11 cellular contexts compared by ENCODE assay signal in genomic region chr6:159170999-159171712, GRCh38. TPM values are rescaled to one million over a fixed set of nuclear protein-coding genes. Genes with fewer than 3 reads are reported as not detected.
A peak's percentile ranks its signal among the peaks of the same experiment; 100 is the strongest.
DNase-seq lines count a peak whose midpoint lies in the region; ATAC-seq and TF ChIP-seq lines count a peak whose summit lies in the region.
"Had no signal": no experiment of that assay in that cellular context is flagged by ENCODE, and none has a peak within 500 bp of the region (broad histone marks: within the 10 kb centered on the region; RNA-seq: fewer than 3 reads in every experiment).

No MANE protein-coding gene starts in this region.

- H4K20me1 ChIP-seq in IMR-90 (ENCODE audit: insufficient read depth, low read length) = no peaks in the 10 kb centered on the region

- no TSS peak for BruUV-seq in IMR-90 (replicated peaks; lab: Mats Ljungman, UMichigan)

- TF ChIP-seq RAD21 in IMR-90 (IDR thresholded peaks at IDR 0.05; ENCODE audit: low read length) = no peak

- intact Hi-C loops in IMR-90 (cut with micrococcal nuclease) (loop anchor here (10.0 kb wide), 1 partner anchor 764 kb away; no protein-coding TSS in a partner anchor), thyroid gland (cut with DNase I) (loop anchor here (10.0 kb wide), 2 partner anchors 134 to 294 kb away; no protein-coding TSS in a partner anchor), posterior cingulate gyrus (cut with DNase I) (loop anchor here (10.0 kb wide), 1 partner anchor 294 kb away; no protein-coding TSS in a partner anchor)

- H2AK5ac ChIP-seq in IMR-90 (ENCODE audit: low read depth, low read length) = no peak overlapping the region

- no peak overlapping the region for H4K8ac ChIP-seq in IMR-90 (ENCODE audit: low read depth in 2 of 2, low read length in 2 of 2)

- H3K9me3 Mint-ChIP-seq in brain = peaks cover 0 to 11% (median 4%) of the 10 kb centered on the region in 5 experiments
- H3K9me3 Mint-ChIP-seq: activated T-cell treated with anti-CD3 and anti-CD28 coated beads, Interleukin-2, amount 50 U/mL, for 72 hours had no signal

- CTCF ChIA-PET in IMR-90 (lab: Yijun Ruan, JAX) = no interaction called here

- H3K27me3 ChIP-seq in IMR-90 (ENCODE audit: control insufficient read depth, insufficient read depth, low read length) = peaks cover 46% of the 10 kb centered on the region
- peaks cover 77% of the 10 kb centered on the region for H3K27me3 ChIP-seq in iPS-15b (ENCODE audit: control insufficient read depth, insufficient read depth, low read length)
- no peaks in the 10 kb centered on the region for H3K27me3 ChIP-seq in thyroid gland

- no peak overlapping the region for H3K27ac ChIP-seq in IMR-90 (ENCODE audit: insufficient read depth, low read length)
- peak overlapping the region; percentile 37 to 83 (median 77) for H3K27ac ChIP-seq in thyroid gland
- H3K27ac ChIP-seq: neutrophil had no signal

- H3K4me2 ChIP-seq in IMR-90 (ENCODE audit: low read depth, low read length) = peak overlapping the region; percentile 67

- no peak overlapping the region for H2AFZ ChIP-seq in IMR-90 (replicated peaks; ENCODE audit: low read length, poor library complexity)

- H2AK9ac ChIP-seq in IMR-90 (replicated peaks; ENCODE audit: low read depth, low read length, poor library complexity) = no peak overlapping the region

- H2BK5ac ChIP-seq in IMR-90 (ENCODE audit: low read depth, low read length, poor library complexity, severe bottlenecking) = no peak overlapping the region

- H3K14ac ChIP-seq in IMR-90 (replicated peaks; ENCODE audit: low read depth, low read length) = no peak overlapping the region

- H3K9ac ChIP-seq in IMR-90 (ENCODE audit: low read depth, low read length) (no peak overlapping the region), iPS-15b (ENCODE audit: low read depth, low read length) (no peak overlapping the region)

- no peaks in the 10 kb centered on the region for H3K36me3 ChIP-seq in IMR-90 (ENCODE audit: control insufficient read depth, insufficient read depth, low read length)
- no peaks in the 10 kb centered on the region for H3K36me3 ChIP-seq in iPS-15b (ENCODE audit: control insufficient read depth, insufficient read depth, low read length)
- no peaks in the 10 kb centered on the region for H3K36me3 ChIP-seq in thyroid gland
- H3K36me3 ChIP-seq: neutrophil had no signal

- peak; percentile 56 for ATAC-seq in IMR-90 (ENCODE audit: low read depth)
- ATAC-seq: activated T-cell treated with anti-CD3 and anti-CD28 coated beads, Interleukin-2, amount 50 U/mL, for 72 hours had no signal

- no peaks in the 10 kb centered on the region for H3K36me3 Mint-ChIP-seq in brain

- POLR2A ChIA-PET in IMR-90 (lab: Charles Lee; ENCODE audit: unreplicated experiment) = interaction anchor here (0.6 kb wide), 1 partner anchor 20 kb away, joined by 3 read pairs; no protein-coding TSS in a partner anchor

- no peak overlapping the region for H4K5ac ChIP-seq in IMR-90 (ENCODE audit: low read depth, low read length)

- 0% methylated on average over 3 of the region's 13 CpGs; no CpG with 5 or more reads in 1 of the 2 experiments for WGBS in IMR-90 (ENCODE audit: extremely low coverage in 2 of 2, insufficient read length in 1 of 2), 2 experiments
- WGBS in thyroid gland, 2 donors = 25 to 32% methylated on average over 13 of the region's 13 CpGs

- H3K4me3 Mint-ChIP-seq in brain = peak overlapping the region; percentile 84 to 85 (median 85)

- H3K4me1 Mint-ChIP-seq in brain = peaks cover 37% of the 10 kb centered on the region

- in situ Hi-C loops in IMR-90 (cut with MboI; ENCODE audit: low sequenced_read_pairs) = loop anchor here (10.0 kb wide), 1 partner anchor 484 kb away; no protein-coding TSS in a partner anchor

- no peaks in the 10 kb centered on the region for H3K79me1 ChIP-seq in IMR-90 (ENCODE audit: low read depth in 1 of 2, low read length in 2 of 2)

- H3K4me1 ChIP-seq in IMR-90 (ENCODE audit: control insufficient read depth, insufficient read depth, low read length) (peaks cover 1% of the 10 kb centered on the region; the same call in 1 of the 2 replicates), iPS-15b (ENCODE audit: control insufficient read depth, insufficient read depth, low read length) (peaks cover 5% of the 10 kb centered on the region), thyroid gland (peaks cover 24 to 34% of the 10 kb centered on the region in 2 donors)

- TF ChIP-seq CTCF in IMR-90 (conservative IDR thresholded peaks at IDR 0.05; ENCODE audit: low read depth, low read length) (no peak), brain (conservative IDR thresholded peaks at IDR 0.05) (no peak), thyroid gland (IDR thresholded peaks at IDR 0.05) (no peak)

- H2BK15ac ChIP-seq in IMR-90 (ENCODE audit: low read depth, low read length) = no peak overlapping the region

- no peak overlapping the region for H4K91ac ChIP-seq in IMR-90 (ENCODE audit: insufficient read depth, low read depth, low read length)

- no peak overlapping the region for H3K4ac ChIP-seq in IMR-90 (ENCODE audit: low read depth, low read length)

- dilution Hi-C loops in IMR-90 (cut with HindIII; ENCODE audit: low sequenced_read_pairs, unreplicated experiment) = no loop called here

- peaks cover 83% of the 10 kb centered on the region for H3K27me3 Mint-ChIP-seq in brain

- no peak overlapping the region for H3K56ac ChIP-seq in IMR-90 (ENCODE audit: extremely low read depth, insufficient read depth, low read length)

- no peak overlapping the region for H3K27ac Mint-ChIP-seq in brain
- H3K27ac Mint-ChIP-seq: activated T-cell treated with anti-CD3 and anti-CD28 coated beads, Interleukin-2, amount 50 U/mL, for 72 hours had no signal

- no peaks in the 10 kb centered on the region for H3K9me1 ChIP-seq in IMR-90 (ENCODE audit: insufficient read depth, low read length)

- no peak overlapping the region for H2BK20ac ChIP-seq in IMR-90 (ENCODE audit: low read depth, low read length)

- TF ChIP-seq POLR2A in IMR-90 (IDR thresholded peaks at IDR 0.05; ENCODE audit: low read depth, low read length) (no peak), thyroid gland (IDR thresholded peaks at IDR 0.05) (peak in 1 of 2 donors; percentile 73)

- H3K18ac ChIP-seq in IMR-90 (ENCODE audit: low read depth, low read length) = no peak overlapping the region

- DNase-seq in IMR-90 (peak; percentile 75), thyroid gland (peak; percentile 77), posterior cingulate gyrus (no peak), NCI-H1105 (lab: John Stamatoyannopoulos, UW) (no peak)
- no peak for DNase-seq in activated naive CD4-positive, alpha-beta T cell treated with anti-CD3 and anti-CD28 coated beads, Interleukin-2, amount 50 U/mL, for 16 hours
- DNase-seq: activated T-cell treated with anti-CD3 and anti-CD28 coated beads, Interleukin-2, amount 50 U/mL, for 72 hours; DND-41; NCI-H2081 treated with DMSO at 0.1 percent for 48 hours had no signal

- H3K9me3 ChIP-seq in IMR-90 (ENCODE audit: control insufficient read depth, insufficient read depth, low read length) (no peaks in the 10 kb centered on the region), iPS-15b (ENCODE audit: control insufficient read depth, insufficient read depth, low read length) (no peaks in the 10 kb centered on the region), thyroid gland (no peaks in the 10 kb centered on the region)
- H3K9me3 ChIP-seq: neutrophil had no signal

- H3K23ac ChIP-seq in IMR-90 (ENCODE audit: low read depth, low read length) = no peak overlapping the region

- H3K4me3 ChIP-seq in IMR-90 (ENCODE audit: insufficient read depth, low read depth, low read length) = no peak overlapping the region
- peak overlapping the region; percentile 9 for H3K4me3 ChIP-seq in iPS-15b (ENCODE audit: low read depth, low read length)
- H3K4me3 ChIP-seq in thyroid gland (replicated peaks in 1 of 3) = peak overlapping the region in 1 of 3 donors; percentile 39

- no peak overlapping the region for H2BK120ac ChIP-seq in IMR-90 (ENCODE audit: low read depth, low read length)

TF ChIP-seq in IMR-90, 13 proteins besides CTCF, POLR2A, EP300 and RAD21:
- no peak for TF ChIP-seq MAZ (IDR thresholded peaks at IDR 0.05; ENCODE audit: borderline replicate concordance, low read depth, low read length)
- no peak for TF ChIP-seq CEBPB (IDR thresholded peaks at IDR 0.05; ENCODE audit: low read depth, low read length)
- no peak for TF ChIP-seq BHLHE40 (IDR thresholded peaks at IDR 0.05; ENCODE audit: low read depth, low read length)
- no peak for TF ChIP-seq ELK1 (IDR thresholded peaks at IDR 0.05; ENCODE audit: borderline replicate concordance, low read depth, low read length)
- TF ChIP-seq SMC3 (IDR thresholded peaks at IDR 0.05; ENCODE audit: low read depth, low read length) = no peak
- no peak for TF ChIP-seq RFX5 (IDR thresholded peaks at IDR 0.05; ENCODE audit: low read depth, low read length)
- no peak for TF ChIP-seq FOS (IDR thresholded peaks at IDR 0.05; ENCODE audit: low read depth, low read length)
TF ChIP-seq in IMR-90: peak in this region for 0.

RNA-seq across cellular contexts. Expression of gene FNDC1, which starts 2.0 kb away (rescaled TPM):
- not detected in 2 replicates for total RNA-seq in IMR-90 (2012; rRNA removed)
- polyA plus RNA-seq in IMR-90 (2012; rRNA removed) = 0.03 and 0.04 TPM in 2 replicates
- polyA plus RNA-seq in IMR-90 (2012; cell fraction: cytosol; rRNA removed) = 0.03 and 0.06 TPM in 2 replicates
- polyA plus RNA-seq in IMR-90 (2012; cell fraction: nucleus; rRNA removed; ENCODE audit: low replicate concordance) = 0.05 TPM in 2 replicates
- 0.83 TPM for polyA plus RNA-seq in brain (ENCODE audit: insufficient read depth, low read depth, low replicate concordance)
- 10 to 100 TPM; 13.6 to 23.2 (median 15.1) TPM for total RNA-seq in thyroid gland

Comparison
In these comparisons a context has a peak if more than half of its experiments do, and no peak if none do; other contexts are left out.
1. DNase-seq: peak in IMR-90 (single experiment) and thyroid gland (2 of 2); none in posterior cingulate gyrus (0 of 10), activated naive CD4-positive, alpha-beta T cell treated with anti-CD3 and anti-CD28 coated beads, Interleukin-2, amount 50 U/mL, for 16 hours (single experiment) and NCI-H1105 (single experiment).
2. RNA of gene FNDC1, which starts 2.0 kb away (total RNA-seq): 13.6 to 23.2 TPM in thyroid gland; not detected in IMR-90; every median in the first group is over 10 times any median in the second.